16 cellular contexts compared by ENCODE assay signal in the genomic region with DNA sequence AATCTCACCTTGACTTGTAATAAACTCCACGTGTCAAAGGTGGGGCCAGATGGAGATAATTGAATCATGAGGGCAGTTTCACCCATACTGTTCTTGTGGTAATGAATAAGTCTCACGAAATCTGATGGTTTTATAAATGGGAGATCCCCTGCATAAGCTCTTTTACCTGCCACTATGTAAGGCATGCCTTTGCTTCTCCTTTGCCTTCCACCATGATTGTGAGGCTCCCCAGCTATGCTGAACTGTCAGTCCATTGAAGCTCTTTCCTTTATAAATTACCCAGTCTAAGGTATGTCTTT. TPM values are rescaled to one million over a fixed set of nuclear protein-coding genes. Genes with fewer than 3 reads are reported as not detected.
"Had no signal": no experiment of that assay in that cellular context is flagged by ENCODE, and none has a peak within 500 bp of the region (broad histone marks: within the 10 kb centered on the region; RNA-seq: fewer than 3 reads in every experiment).

No MANE protein-coding gene starts in this region.

- H3K27ac ChIP-seq: adrenal gland, breast epithelium, psoas muscle had no signal

- H3K27me3 ChIP-seq: adrenal gland, breast epithelium had no signal

- H3K36me3 ChIP-seq: adrenal gland, breast epithelium had no signal

- H3K4me1 ChIP-seq: breast epithelium, psoas muscle had no signal

- DNase-seq: activated CD4-positive, alpha-beta T cell treated with anti-CD3 and anti-CD28 coated beads, Interleukin-2, amount 50 U/mL, for 1 hour; activated CD4-positive, CD25-positive, alpha-beta regulatory T cell; activated CD8-positive, alpha-beta memory T cell treated with anti-CD3 and anti-CD28 coated beads, Interleukin-2, amount 50 U/mL, for 4 hours; activated gamma-delta T cell treated with Interleukin-2 at 50 U/mL for 16 hours; adrenal gland; cortex of kidney; psoas muscle; right cardiac atrium; stimulated activated CD4-positive, alpha-beta T cell treated with anti-CD3 and anti-CD28 coated beads, Interleukin-15, amount 100 ng/mL, for 24 hours; stimulated activated CD4-positive, alpha-beta T cell treated with anti-CD3 and anti-CD28 coated beads, Interleukin-2, amount 100 ng/mL, for 48 hours; T-helper 9 cell had no signal

- H3K9me3 ChIP-seq: adrenal gland, breast epithelium, psoas muscle had no signal

- H3K4me3 ChIP-seq: adrenal gland, breast epithelium, psoas muscle had no signal

RNA-seq across cellular contexts. Expression of a gene that starts 45.5 kb away (rescaled TPM):
- total RNA-seq: activated naive CD4-positive, alpha-beta T cell treated with anti-CD3 and anti-CD28 coated beads, Interleukin-2, amount 50 U/mL, for 72 hours; astrocyte; naive thymus-derived CD8-positive, alpha-beta T cell; osteocyte had no signal
- polyA plus RNA-seq: naive thymus-derived CD8-positive, alpha-beta T cell had no signal
